ENCODE assay signal across 15 cellular contexts in genomic region chr6:37882724-37883413, GRCh38.
DNase-seq lines count a peak whose midpoint lies in the region; ATAC-seq and TF ChIP-seq lines count a peak whose summit lies in the region.
"Had no signal": no experiment of that assay in that cellular context is flagged by ENCODE, and none has a peak within 500 bp of the region (broad histone marks: within the 10 kb centered on the region; RNA-seq: fewer than 3 reads in every experiment).

No MANE protein-coding gene starts in this region.

- DNase-seq in AG09319 (ENCODE audit: extremely low read depth, low read depth) (peak; percentile 38), RPMI7951 (ENCODE audit: low read depth) (peak; percentile 27), fibroblast of mammary gland (ENCODE audit: low read depth) (peak; percentile 60), Ammon's horn (ENCODE audit: low spot score) (no peak), endodermal cell (no peak)
- no peak for DNase-seq in CD8-positive, alpha-beta T cell
- DNase-seq in stimulated activated CD4-positive, alpha-beta T cell treated with anti-CD3 and anti-CD28 coated beads, Interleukin-2, amount 100 ng/mL, for 24 hours: no peak
- DNase-seq: activated T-cell treated with anti-CD3 and anti-CD28 coated beads, Interleukin-2, amount 50 U/mL, for 72 hours; NCI-H2029; stimulated activated CD4-positive, alpha-beta T cell treated with anti-CD3 and anti-CD28 coated beads, Interleukin-15, amount 100 ng/mL, for 24 hours; stimulated activated CD8-positive, alpha-beta memory T cell treated with anti-CD3 and anti-CD28 coated beads, Interleukin-4, amount 100 ng/mL, for 48 hours had no signal

- CTCF ChIA-PET in CD8-positive, alpha-beta T cell (lab: Charles Lee): no interaction called here

- H3K27ac ChIP-seq in CD8-positive, alpha-beta T cell (ENCODE audit: low read depth, low read length): no peak overlapping the region
- H3K27ac ChIP-seq in endodermal cell (ENCODE audit: low read depth, low read length): no peak overlapping the region
- H3K27ac ChIP-seq: C4-2B, vagina had no signal

- H3K4me3 Mint-ChIP-seq in nephron: no peak overlapping the region
- no peak overlapping the region for H3K4me3 Mint-ChIP-seq in CD8-positive, alpha-beta T cell
- no peak overlapping the region for H3K4me3 Mint-ChIP-seq in endodermal cell
- H3K4me3 Mint-ChIP-seq: activated T-cell treated with anti-CD3 and anti-CD28 coated beads, Interleukin-2, amount 50 U/mL, for 72 hours; brain had no signal

- peaks cover 4% of the 10 kb centered on the region for H3K4me1 ChIP-seq in CD8-positive, alpha-beta T cell (ENCODE audit: insufficient read depth, low read length)
- H3K4me1 ChIP-seq in endodermal cell (ENCODE audit: control insufficient read depth, insufficient read depth, low read length): peaks cover 12% of the 10 kb centered on the region

- H3K9me3 ChIP-seq in CD8-positive, alpha-beta T cell (ENCODE audit: low read length): no peaks in the 10 kb centered on the region
- H3K9me3 ChIP-seq in endodermal cell (ENCODE audit: control insufficient read depth, low read length): no peaks in the 10 kb centered on the region
- H3K9me3 ChIP-seq: vagina had no signal

- intact Hi-C loops in CD8-positive, alpha-beta T cell (cut with DNase I, micrococcal nuclease): no loop called here

- H3K27me3 ChIP-seq in CD8-positive, alpha-beta T cell (ENCODE audit: insufficient read depth, low read length): no peaks in the 10 kb centered on the region
- H3K27me3 ChIP-seq in endodermal cell (ENCODE audit: control insufficient read depth, insufficient read depth, low read length, poor library complexity, severe bottlenecking): no peaks in the 10 kb centered on the region
- H3K27me3 ChIP-seq: vagina had no signal

- no peak overlapping the region for H3K9ac ChIP-seq in endodermal cell (ENCODE audit: extremely low read depth, low read length, poor library complexity, severe bottlenecking)

- H3K36me3 ChIP-seq in CD8-positive, alpha-beta T cell (ENCODE audit: insufficient read depth, low read length): no peaks in the 10 kb centered on the region
- no peaks in the 10 kb centered on the region for H3K36me3 ChIP-seq in endodermal cell (ENCODE audit: control insufficient read depth, insufficient read depth, low read length)
- H3K36me3 ChIP-seq: vagina had no signal

- TF ChIP-seq CTCF in AG09319 (IDR thresholded peaks at IDR 0.05; ENCODE audit: low read depth, low read length) (no peak), fibroblast of mammary gland (conservative IDR thresholded peaks at IDR 0.05; ENCODE audit: control insufficient read depth, insufficient read depth, low read depth, low read length) (no peak), nephron (IDR thresholded peaks at IDR 0.05; ENCODE audit: unreplicated experiment in 3 of 3) (no peak), endodermal cell (conservative IDR thresholded peaks at IDR 0.05) (no peak)
- TF ChIP-seq CTCF in CD8-positive, alpha-beta T cell (IDR thresholded peaks at IDR 0.05): no peak

- peak overlapping the region in 2 of 3 experiments; percentile 18 to 64 for H3K27ac Mint-ChIP-seq in nephron
- no peak overlapping the region for H3K27ac Mint-ChIP-seq in CD8-positive, alpha-beta T cell
- no peak overlapping the region for H3K27ac Mint-ChIP-seq in endodermal cell
- H3K27ac Mint-ChIP-seq: activated T-cell treated with anti-CD3 and anti-CD28 coated beads, Interleukin-2, amount 50 U/mL, for 72 hours had no signal

- H3K27me3 Mint-ChIP-seq in nephron (ENCODE audit: low read depth) (no peaks in the 10 kb centered on the region), endodermal cell (ENCODE audit: insufficient read depth) (peaks cover 17% of the 10 kb centered on the region)
- no peaks in the 10 kb centered on the region for H3K27me3 Mint-ChIP-seq in CD8-positive, alpha-beta T cell (ENCODE audit: low read depth)

- POLR2A ChIA-PET in CD8-positive, alpha-beta T cell (lab: Charles Lee): no interaction called here

- H3K4me1 Mint-ChIP-seq in nephron (peaks cover 37% of the 10 kb centered on the region), endodermal cell (peaks cover 35% of the 10 kb centered on the region)
- H3K4me1 Mint-ChIP-seq in CD8-positive, alpha-beta T cell (ENCODE audit: low read depth): peaks cover 72% of the 10 kb centered on the region

- ATAC-seq in CD8-positive, alpha-beta T cell: no peak
- ATAC-seq: activated T-cell treated with anti-CD3 and anti-CD28 coated beads, Interleukin-2, amount 50 U/mL, for 72 hours had no signal

- WGBS in endodermal cell (ENCODE audit: insufficient coverage in 1 of 2, insufficient read length in 1 of 2), 2 experiments: 97 to 100% methylated on average over 1 to 2 of the region's 2 CpGs

- H3K9me3 Mint-ChIP-seq in nephron: no peaks in the 10 kb centered on the region
- no peaks in the 10 kb centered on the region for H3K9me3 Mint-ChIP-seq in CD8-positive, alpha-beta T cell
- no peaks in the 10 kb centered on the region for H3K9me3 Mint-ChIP-seq in endodermal cell
- H3K9me3 Mint-ChIP-seq: activated T-cell treated with anti-CD3 and anti-CD28 coated beads, Interleukin-2, amount 50 U/mL, for 72 hours; brain had no signal

- no peaks in the 10 kb centered on the region for H3K36me3 Mint-ChIP-seq in nephron (ENCODE audit: low read depth)
- H3K36me3 Mint-ChIP-seq in CD8-positive, alpha-beta T cell: no peaks in the 10 kb centered on the region
- H3K36me3 Mint-ChIP-seq in endodermal cell (ENCODE audit: low read depth): no peaks in the 10 kb centered on the region

- H3K4me3 ChIP-seq in fibroblast of mammary gland (ENCODE audit: control insufficient read depth, low read depth, low read length) (no peak overlapping the region), endodermal cell (ENCODE audit: low read length) (no peak overlapping the region)
- no peak overlapping the region for H3K4me3 ChIP-seq in CD8-positive, alpha-beta T cell (ENCODE audit: low read depth, low read length)
- H3K4me3 ChIP-seq: vagina had no signal

Comparison
In these comparisons a context has a peak if more than half of its experiments do, and no peak if none do; other contexts are left out.
1. DNase-seq: peak in AG09319 (single experiment), RPMI7951 (single experiment) and fibroblast of mammary gland (single experiment); none in CD8-positive, alpha-beta T cell (0 of 7), Ammon's horn (single experiment), endodermal cell (single experiment) and stimulated activated CD4-positive, alpha-beta T cell treated with anti-CD3 and anti-CD28 coated beads, Interleukin-2, amount 100 ng/mL, for 24 hours (0 of 2).
2. H3K27ac Mint-ChIP-seq: peak in nephron (2 of 3); none in CD8-positive, alpha-beta T cell (single experiment) and endodermal cell (single experiment).